In the genomic region with DNA sequence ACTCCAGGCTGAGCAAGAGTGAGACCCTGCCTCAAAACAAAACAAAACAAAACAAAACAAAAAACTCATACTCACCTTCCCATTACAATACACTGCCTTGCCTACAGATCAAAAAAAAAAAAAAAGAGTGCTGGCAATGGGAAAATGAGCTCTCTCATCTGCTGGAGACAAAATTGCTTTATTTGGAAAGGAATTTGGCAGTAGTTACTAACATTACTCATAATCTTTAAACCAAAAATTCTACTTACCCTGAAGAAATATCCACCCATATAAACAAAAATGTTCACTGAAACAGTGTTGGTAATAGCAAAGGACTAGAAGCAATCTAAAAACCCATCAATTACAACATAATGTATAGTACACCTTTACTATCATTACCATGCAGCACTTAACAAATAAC, we compare ENCODE assay signal across 18 cellular contexts.
DNase-seq lines count a peak whose midpoint lies in the region; FAIRE-seq and TF ChIP-seq lines count a peak whose summit lies in the region.
"Had no signal": no experiment of that assay in that cellular context is flagged by ENCODE, and none has a peak within 500 bp of the region (broad histone marks: within the 10 kb centered on the region; RNA-seq: fewer than 3 reads in every experiment).

No MANE protein-coding gene starts in this region.

- no peak overlapping the region for H3K27ac ChIP-seq in AG04450 (ENCODE audit: low read depth, low read length)
- H3K27ac ChIP-seq in dorsolateral prefrontal cortex = peak overlapping the region in 31 of 59 donors; percentile 4 to 69 (median 36)
- H3K27ac ChIP-seq in mesenchymal stem cell (ENCODE audit: low read length, poor library complexity, severe bottlenecking) = peak overlapping the region; percentile 43

- H2AFZ ChIP-seq in mesenchymal stem cell (ENCODE audit: low read depth, low read length) = no peak overlapping the region

- no peak overlapping the region for H3K14ac ChIP-seq in mesenchymal stem cell (ENCODE audit: low read length in 2 of 2)

- no peak for FAIRE-seq in RCC 7860 (lab: Jason Lieb, UNC)
- FAIRE-seq: endothelial cell of umbilical vein, GM12891 had no signal

- H4K8ac ChIP-seq in mesenchymal stem cell (ENCODE audit: low read length) = no peak overlapping the region

- no peak overlapping the region for H3K4me3 ChIP-seq in AG04450 (ENCODE audit: low read depth, low read length)
- no peak overlapping the region for H3K4me3 ChIP-seq in dorsolateral prefrontal cortex
- no peak overlapping the region for H3K4me3 ChIP-seq in mesenchymal stem cell (ENCODE audit: insufficient read depth in 1 of 2, low read depth in 1 of 2, low read length in 2 of 2)

- H3K4me2 ChIP-seq in mesenchymal stem cell (ENCODE audit: low read length, poor library complexity, severe bottlenecking) = no peak overlapping the region

- H3K18ac ChIP-seq in mesenchymal stem cell (ENCODE audit: low read depth in 1 of 2, low read length in 2 of 2) = no peak overlapping the region

- no peak overlapping the region for H2BK5ac ChIP-seq in mesenchymal stem cell (ENCODE audit: low read depth, low read length, poor library complexity, severe bottlenecking)

- H4K91ac ChIP-seq in mesenchymal stem cell (ENCODE audit: low read length) = no peak overlapping the region

- H2BK15ac ChIP-seq in mesenchymal stem cell (ENCODE audit: low read depth, poor library complexity, severe bottlenecking) = no peak overlapping the region

- CTCF ChIA-PET in AG04450 (lab: Charles Lee) = interaction anchor here (1.5 kb wide), 1 partner anchor 28 kb away, joined by 9 read pairs; no protein-coding TSS in a partner anchor

- peak overlapping the region; percentile 83 for H2AK5ac ChIP-seq in mesenchymal stem cell (ENCODE audit: low read length, severe bottlenecking)

- POLR2A ChIA-PET in AG04450 (lab: Yijun Ruan, JAX) = no interaction called here

- peaks cover 0 to 3% of the 10 kb centered on the region in 2 experiments for H3K36me3 ChIP-seq in mesenchymal stem cell (ENCODE audit: control insufficient read depth in 1 of 2, insufficient read depth in 2 of 2, low read depth in 1 of 2, low read length in 2 of 2)

- peak overlapping the region; percentile 30 for H3K9ac ChIP-seq in mesenchymal stem cell (ENCODE audit: low read length)

- H3K9me3 ChIP-seq in AG04450 (ENCODE audit: control insufficient read depth, insufficient read depth, low read length) (no peaks in the 10 kb centered on the region), mesenchymal stem cell (ENCODE audit: control insufficient read depth, low read length) (no peaks in the 10 kb centered on the region)

- H3K4ac ChIP-seq in mesenchymal stem cell (ENCODE audit: low read depth in 1 of 2, low read length in 2 of 2) = no peak overlapping the region

- no peak overlapping the region for H3K23ac ChIP-seq in mesenchymal stem cell (ENCODE audit: low read length in 2 of 2)

- no peaks in the 10 kb centered on the region for H3K27me3 ChIP-seq in AG04450 (ENCODE audit: control insufficient read depth, insufficient read depth, low read length)
- no peaks in the 10 kb centered on the region for H3K27me3 ChIP-seq in dorsolateral prefrontal cortex
- H3K27me3 ChIP-seq in mesenchymal stem cell (ENCODE audit: control insufficient read depth in 1 of 2, insufficient read depth in 1 of 2, low read length in 2 of 2) = no peaks in the 10 kb centered on the region

- H2BK12ac ChIP-seq in mesenchymal stem cell (ENCODE audit: low read length in 2 of 2) = no peak overlapping the region

- peaks cover 4% of the 10 kb centered on the region for H3K79me1 ChIP-seq in mesenchymal stem cell (replicated peaks; ENCODE audit: low read length, poor library complexity, severe bottlenecking)

- intact Hi-C loops in dorsolateral prefrontal cortex (cut with DNase I) = no loop called here

- DNase-seq in AG04450 (ENCODE audit: low read depth, low spot score) (peak; percentile 44), HS-5 (ENCODE audit: low read depth) (peak; percentile 23), dorsolateral prefrontal cortex (no peak), mesenchymal stem cell (no peak), RCC 7860 (ENCODE audit: low spot score) (no peak), RKO (ENCODE audit: low spot score) (no peak), SHP77 (lab: John Stamatoyannopoulos, UW) (no peak), NCI-H2171 (lab: John Stamatoyannopoulos, UW) (no peak)
- DNase-seq: activated CD4-positive, alpha-beta T cell treated with anti-CD3 and anti-CD28 coated beads, Interleukin-2, amount 50 U/mL, for 48 hours; caudate nucleus; DMS79; Karpas-422; mesendoderm; NCI-H187; NCI-H748 treated with DMSO at 0.1 percent for 48 hours; occipital lobe had no signal

- H2BK120ac ChIP-seq in mesenchymal stem cell (ENCODE audit: low read depth, low read length) = no peak overlapping the region

- H3K4me1 ChIP-seq in mesenchymal stem cell (ENCODE audit: control insufficient read depth, insufficient read depth, low read depth, low read length) = peaks cover 9% of the 10 kb centered on the region

- TF ChIP-seq CTCF in AG04450 (IDR thresholded peaks at IDR 0.05; ENCODE audit: low read depth, low read length) = no peak
- no peak for TF ChIP-seq CTCF in dorsolateral prefrontal cortex (IDR thresholded peaks at IDR 0.05 in 54 of 56, conservative IDR thresholded peaks at IDR 0.05 in 2 of 56; ENCODE audit: low read depth in 1 of 56, partially characterized antibody in 56 of 56)

Comparison
In these comparisons a context has a peak if more than half of its experiments do, and no peak if none do; other contexts are left out.
1. DNase-seq: peak in AG04450 (single experiment) and HS-5 (single experiment); none in dorsolateral prefrontal cortex (0 of 10), mesenchymal stem cell (single experiment), RCC 7860 (single experiment), RKO (single experiment), SHP77 (0 of 2) and NCI-H2171 (single experiment).